15 cellular contexts compared by ENCODE assay signal in the genomic region with DNA sequence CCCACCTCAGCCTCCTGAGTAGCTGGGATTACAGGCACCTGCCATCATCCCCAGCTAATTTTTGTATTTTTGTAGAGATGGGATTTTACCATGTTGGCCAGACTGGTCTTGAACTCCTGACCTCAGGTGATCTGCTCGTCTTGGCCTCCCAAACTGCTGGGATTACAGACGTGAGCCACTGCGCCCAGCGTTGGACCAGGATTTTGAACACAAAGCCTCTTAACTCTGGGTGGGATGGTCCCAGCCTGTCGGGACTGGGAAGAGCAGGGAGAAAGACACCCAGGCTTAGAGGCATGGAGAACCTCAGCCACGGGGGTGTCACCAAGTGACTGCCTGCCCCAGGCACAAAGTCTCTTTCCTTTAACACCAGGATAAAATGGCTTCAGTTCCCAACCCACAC. TPM values are rescaled to one million over a fixed set of nuclear protein-coding genes. Genes with fewer than 3 reads are reported as not detected.
DNase-seq lines count a peak whose midpoint lies in the region; ATAC-seq and TF ChIP-seq lines count a peak whose summit lies in the region.
"Not testable (repeated sequence)": the region's sequence is repeated elsewhere in the genome, so short reads cannot be mapped to it uniquely, and the experiment has no call there.
"Had no signal": no experiment of that assay in that cellular context is flagged by ENCODE, and none has a peak within 500 bp of the region (broad histone marks: within the 10 kb centered on the region; RNA-seq: fewer than 3 reads in every experiment).

No MANE protein-coding gene starts in this region.

- not testable (repeated sequence) for H4K12ac ChIP-seq in trophoblast cell (ENCODE audit: low read depth, low read length)

- not testable (repeated sequence) for H3K4ac ChIP-seq in trophoblast cell (ENCODE audit: low read depth, low read length)

- not testable (repeated sequence) for H3K79me1 ChIP-seq in trophoblast cell (ENCODE audit: low read length)

- H2BK12ac ChIP-seq in trophoblast cell (ENCODE audit: low read length), result peak overlapping the region; percentile 56

- TF ChIP-seq POLR2A in gastroesophageal sphincter (IDR thresholded peaks at IDR 0.05); uterus (IDR thresholded peaks at IDR 0.05): not testable (repeated sequence)

- peak overlapping the region; percentile 2 for H2BK120ac ChIP-seq in trophoblast cell (ENCODE audit: insufficient read depth, low read length, poor library complexity)

- TF ChIP-seq CTCF in WERI-Rb-1 (IDR thresholded peaks at IDR 0.05; ENCODE audit: low read depth, low read length); gastroesophageal sphincter (IDR thresholded peaks at IDR 0.05); left ventricle myocardium inferior (IDR thresholded peaks at IDR 0.05; ENCODE audit: borderline replicate concordance); uterus (IDR thresholded peaks at IDR 0.05): not testable (repeated sequence)

- H3K27ac ChIP-seq in WERI-Rb-1 (peak overlapping the region; percentile 68), gastroesophageal sphincter (peak overlapping the region; percentile 93 to 99 (median 95)), left ventricle myocardium inferior (replicated peaks) (peak overlapping the region; percentile 7), muscle layer of colon (ENCODE audit: low read depth, low read length) (peak overlapping the region; percentile 94), rectal smooth muscle tissue (ENCODE audit: low read depth, low read length) (peak overlapping the region; percentile 84), stomach smooth muscle (ENCODE audit: low read length) (peak overlapping the region; percentile 89), uterus (peak overlapping the region; percentile 93 to 95)
- H3K27ac ChIP-seq in trophoblast cell (ENCODE audit: low read depth, low read length), result not testable (repeated sequence)

- not testable (repeated sequence) for TF ChIP-seq EP300 in gastroesophageal sphincter (IDR thresholded peaks at IDR 0.05)

- not testable (repeated sequence) for H3K27me3 ChIP-seq in WERI-Rb-1 (ENCODE audit: insufficient read depth, low read depth, severe bottlenecking); gastroesophageal sphincter; left ventricle myocardium inferior (ENCODE audit: low read depth); muscle layer of colon (ENCODE audit: control insufficient read depth in 1 of 2, insufficient read depth in 2 of 2, low read length in 2 of 2); trophoblast cell (ENCODE audit: insufficient read depth, low read length); rectal smooth muscle tissue (ENCODE audit: control insufficient read depth, insufficient read depth, low read length); stomach smooth muscle (ENCODE audit: control insufficient read depth in 1 of 2, insufficient read depth in 2 of 2, low read length in 2 of 2); uterus

- not testable (repeated sequence) for H4K91ac ChIP-seq in trophoblast cell (ENCODE audit: low read depth, low read length)

- H3K4me1 ChIP-seq in gastroesophageal sphincter, result peaks cover 3 to 70% (median 9%) of the 10 kb centered on the region in 3 donors
- H3K4me1 ChIP-seq in left ventricle myocardium inferior, result peaks cover 49% of the 10 kb centered on the region
- H3K4me1 ChIP-seq in muscle layer of colon (ENCODE audit: insufficient read depth, low read length), result peaks cover 62% of the 10 kb centered on the region
- H3K4me1 ChIP-seq in trophoblast cell (ENCODE audit: control insufficient read depth in 1 of 2, insufficient read depth in 2 of 2, low read length in 2 of 2), result peaks cover 8 to 21% of the 10 kb centered on the region in 2 experiments
- H3K4me1 ChIP-seq in rectal smooth muscle tissue (ENCODE audit: control insufficient read depth, insufficient read depth, low read length), result peaks cover 53% of the 10 kb centered on the region
- peaks cover 64% of the 10 kb centered on the region for H3K4me1 ChIP-seq in stomach smooth muscle (ENCODE audit: control insufficient read depth, insufficient read depth, low read length)
- peaks cover 19 to 23% of the 10 kb centered on the region in 2 donors for H3K4me1 ChIP-seq in uterus

- not testable (repeated sequence) for H3K4me2 ChIP-seq in trophoblast cell (ENCODE audit: low read length)

- H2AFZ ChIP-seq in trophoblast cell (ENCODE audit: insufficient read depth, low read length, poor library complexity), result not testable (repeated sequence)

- intact Hi-C loops in left ventricle myocardium inferior (cut with micrococcal nuclease); uterus (cut with DNase I; ENCODE audit: low total_unique reads): not testable (repeated sequence)

- not testable (repeated sequence) for H3K9ac ChIP-seq in muscle layer of colon (ENCODE audit: low read length); trophoblast cell (ENCODE audit: low read length); rectal smooth muscle tissue (ENCODE audit: low read length)
- H3K9ac ChIP-seq in stomach smooth muscle (ENCODE audit: low read length in 2 of 2), result peak overlapping the region; percentile 11 to 51

- H3K4me3 ChIP-seq in WERI-Rb-1 (ENCODE audit: low read depth, low read length); gastroesophageal sphincter; left ventricle myocardium inferior; muscle layer of colon (ENCODE audit: low read depth in 1 of 2, low read length in 2 of 2); trophoblast cell (ENCODE audit: low read depth, low read length); rectal smooth muscle tissue (ENCODE audit: low read length); uterus: not testable (repeated sequence)
- peak overlapping the region in 1 of 2 donors; percentile 22 for H3K4me3 ChIP-seq in stomach smooth muscle (ENCODE audit: low read length in 2 of 2)

- H4K8ac ChIP-seq in trophoblast cell (ENCODE audit: low read depth, low read length), result not testable (repeated sequence)

- H3K9me3 ChIP-seq in WERI-Rb-1 (ENCODE audit: severe bottlenecking); gastroesophageal sphincter; left ventricle myocardium inferior (replicated peaks); muscle layer of colon (ENCODE audit: low read length); trophoblast cell (ENCODE audit: insufficient read depth, low read depth, low read length); stomach smooth muscle (ENCODE audit: control insufficient read depth in 2 of 2, low read length in 2 of 2); uterus: not testable (repeated sequence)

- H2AK5ac ChIP-seq in trophoblast cell (ENCODE audit: low read length), result not testable (repeated sequence)

- ATAC-seq in gastroesophageal sphincter, result not testable (repeated sequence)

- peak; percentile 91 for DNase-seq in WERI-Rb-1
- not testable (repeated sequence) for DNase-seq in left ventricle myocardium inferior, trophoblast cell, uterus

- not testable (repeated sequence) for H3K36me3 ChIP-seq in WERI-Rb-1; gastroesophageal sphincter; left ventricle myocardium inferior; muscle layer of colon (ENCODE audit: insufficient read depth, low read length); trophoblast cell (ENCODE audit: control insufficient read depth in 1 of 2, insufficient read depth in 2 of 2, low read length in 2 of 2); rectal smooth muscle tissue (ENCODE audit: control insufficient read depth, insufficient read depth, low read length); stomach smooth muscle (ENCODE audit: control insufficient read depth in 2 of 2, insufficient read depth in 2 of 2, low read length in 2 of 2); uterus

- H3K14ac ChIP-seq in trophoblast cell (ENCODE audit: low read length), result not testable (repeated sequence)

- WGBS in gastroesophageal sphincter (ENCODE audit: low coverage in 1 of 2), 2 donors, result 75 to 83% methylated on average over 1 to 5 of the region's 6 CpGs
- no CpG with 5 or more reads among the region's 6 CpGs for WGBS in trophoblast cell (ENCODE audit: extremely low coverage, insufficient coverage, insufficient read length)

- not testable (repeated sequence) for H2BK5ac ChIP-seq in trophoblast cell (ENCODE audit: low read depth, low read length, poor library complexity)

- H3K18ac ChIP-seq in trophoblast cell (ENCODE audit: low read length), result not testable (repeated sequence)

- H3K23ac ChIP-seq in trophoblast cell (ENCODE audit: low read length), result not testable (repeated sequence)

- H3K79me2 ChIP-seq in trophoblast cell (ENCODE audit: control insufficient read depth, insufficient read depth, low read length, poor library complexity), result not testable (repeated sequence)

RNA-seq across cellular contexts. Expression of a gene that starts 12.0 kb away (rescaled TPM):
- total RNA-seq in gastroesophageal sphincter (1 to 10 TPM; 2.3 to 7.2 (median 4.0) TPM), left ventricle myocardium inferior (not detected), uterus (1 to 10 TPM in 2 of 4 donors, not detected in 2; 1.6 to 2.3 TPM)
- 0.25 and 0.26 TPM in 2 replicates for polyA plus RNA-seq in trophoblast cell (2013)
- total RNA-seq: CD4-positive, alpha-beta T cell; CD8-positive, alpha-beta memory T cell; GM12878; GM23248; H1; H7 had no signal
- polyA plus RNA-seq: CD14-positive monocyte; CD8-positive, alpha-beta memory T cell; GM12878 had no signal

RNA-seq across cellular contexts. Expression of a gene that starts 33.2 kb away (rescaled TPM):
- total RNA-seq in gastroesophageal sphincter (1 to 10 TPM; 2.5 to 4.7 (median 3.8) TPM), left ventricle myocardium inferior (3.2 TPM), uterus (1 to 10 TPM in 3 of 4 donors, under 1 TPM in 1; 0.59 to 8.6 (median 5.9) TPM)
- 2.2 and 2.4 TPM in 2 replicates for polyA plus RNA-seq in trophoblast cell (2013)

RNA-seq across cellular contexts. Expression of a gene that starts 45.8 kb away (rescaled TPM):
- total RNA-seq in gastroesophageal sphincter, result 10 to 100 TPM in 3 of 4 donors, 1 to 10 TPM in 1; 9.3 to 12.0 (median 11.1) TPM
- total RNA-seq in left ventricle myocardium inferior, result 7.6 TPM
- polyA plus RNA-seq in trophoblast cell (2013), result 10.1 and 11.1 TPM in 2 replicates
- total RNA-seq in uterus, result 10 to 100 TPM; 13.5 to 27.0 (median 22.6) TPM
